22 cellular contexts compared by ENCODE assay signal in the genomic region with DNA sequence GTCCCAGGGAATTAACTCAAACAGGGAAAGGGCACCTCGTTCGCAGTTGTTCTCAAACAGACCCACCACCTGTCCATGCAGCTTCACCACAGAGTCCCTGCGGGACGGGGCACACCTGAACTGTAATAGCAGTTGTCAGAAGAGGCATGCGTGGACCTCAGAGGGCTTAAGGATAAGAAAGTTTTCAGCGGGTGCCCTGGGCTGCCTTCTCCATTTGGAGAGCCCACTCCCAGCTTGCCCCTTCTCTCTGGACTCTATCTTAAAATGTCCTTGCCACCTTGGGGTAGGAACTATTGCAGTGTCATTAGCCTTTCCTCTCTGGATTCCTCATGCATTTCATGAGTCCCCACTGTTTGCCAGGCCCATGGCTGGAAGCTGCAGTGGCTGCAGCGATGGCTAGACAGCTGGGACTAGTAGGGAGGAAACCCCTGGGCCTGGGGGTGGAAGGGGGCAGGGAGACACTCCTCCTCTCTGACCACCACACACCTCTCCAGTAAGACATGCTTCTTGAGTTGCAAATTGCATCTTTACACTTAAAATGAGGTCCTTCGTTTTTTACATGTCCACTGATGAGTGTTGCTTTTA. TPM values are rescaled to one million over a fixed set of nuclear protein-coding genes. Genes with fewer than 3 reads are reported as not detected.
DNase-seq lines count a peak whose midpoint lies in the region; TF ChIP-seq lines count a peak whose summit lies in the region.
"Had no signal": no experiment of that assay in that cellular context is flagged by ENCODE, and none has a peak within 500 bp of the region (broad histone marks: within the 10 kb centered on the region; RNA-seq: fewer than 3 reads in every experiment).

No MANE protein-coding gene starts in this region.

- H3K4me3 ChIP-seq in endodermal cell (ENCODE audit: low read length): no peak overlapping the region
- no peak overlapping the region for H3K4me3 ChIP-seq in trophoblast cell (ENCODE audit: low read depth, low read length)
- H3K4me3 ChIP-seq in brain microvascular endothelial cell (ENCODE audit: low read depth, low read length): no peak overlapping the region
- H3K4me3 ChIP-seq: GM12878, GM23248 had no signal

- no peak overlapping the region for H3K4me2 ChIP-seq in trophoblast cell (ENCODE audit: low read length)
- H3K4me2 ChIP-seq: KMS-11, SK-N-SH had no signal

- H4K91ac ChIP-seq in trophoblast cell (ENCODE audit: low read depth, low read length): peak overlapping the region; percentile 75

- H3K4me3 Mint-ChIP-seq in endodermal cell (no peak overlapping the region), MCF 10A (ENCODE audit: unreplicated experiment) (no peak overlapping the region)

- H3K79me1 ChIP-seq in trophoblast cell (ENCODE audit: low read length): peaks cover 60% of the 10 kb centered on the region

- H2BK120ac ChIP-seq in trophoblast cell (ENCODE audit: insufficient read depth, low read length, poor library complexity): peak overlapping the region; percentile 61

- no peak overlapping the region for H3K27ac ChIP-seq in endodermal cell (ENCODE audit: low read depth, low read length)
- H3K27ac ChIP-seq in trophoblast cell (ENCODE audit: low read depth, low read length): peak overlapping the region; percentile 82
- no peak overlapping the region for H3K27ac ChIP-seq in brain microvascular endothelial cell
- H3K27ac ChIP-seq: C4-2B, GM23248, KMS-11, RWPE1 had no signal

- H3K27me3 Mint-ChIP-seq in endodermal cell (ENCODE audit: insufficient read depth) (no peaks in the 10 kb centered on the region), MCF 10A (ENCODE audit: insufficient read depth, unreplicated experiment) (no peaks in the 10 kb centered on the region)

- H4K12ac ChIP-seq in trophoblast cell (ENCODE audit: low read depth, low read length): no peak overlapping the region

- H3K36me3 ChIP-seq in endodermal cell (ENCODE audit: control insufficient read depth, insufficient read depth, low read length): peaks cover 80% of the 10 kb centered on the region
- H3K36me3 ChIP-seq in trophoblast cell (ENCODE audit: control insufficient read depth in 1 of 2, insufficient read depth in 2 of 2, low read length in 2 of 2): peaks cover 23 to 25% of the 10 kb centered on the region in 2 experiments
- peaks cover 55% of the 10 kb centered on the region for H3K36me3 ChIP-seq in brain microvascular endothelial cell (replicated peaks)

- H3K4me1 Mint-ChIP-seq in endodermal cell: peaks cover 44% of the 10 kb centered on the region
- H3K4me1 Mint-ChIP-seq in MCF 10A (ENCODE audit: insufficient read depth, unreplicated experiment): peaks cover 20% of the 10 kb centered on the region

- H2AK5ac ChIP-seq in trophoblast cell (ENCODE audit: low read length): peak overlapping the region; percentile 36

- H3K9me3 ChIP-seq in endodermal cell (ENCODE audit: control insufficient read depth, low read length) (no peaks in the 10 kb centered on the region), trophoblast cell (ENCODE audit: insufficient read depth, low read depth, low read length) (no peaks in the 10 kb centered on the region)
- H3K9me3 ChIP-seq: SK-N-SH had no signal

- POLR2A ChIA-PET in MCF 10A (lab: Yijun Ruan, JAX): no interaction called here

- no peak overlapping the region for H3K9ac ChIP-seq in endodermal cell (ENCODE audit: extremely low read depth, low read length, poor library complexity, severe bottlenecking)
- no peak overlapping the region for H3K9ac ChIP-seq in trophoblast cell (ENCODE audit: low read length)
- H3K9ac ChIP-seq: GM23248, KMS-11, SK-N-SH had no signal

- H3K36me3 Mint-ChIP-seq in endodermal cell (ENCODE audit: low read depth) (peaks cover 53% of the 10 kb centered on the region), MCF 10A (ENCODE audit: insufficient read depth, unreplicated experiment) (peaks cover 50% of the 10 kb centered on the region)

- H3K9me3 Mint-ChIP-seq in endodermal cell (no peaks in the 10 kb centered on the region), MCF 10A (ENCODE audit: unreplicated experiment) (no peaks in the 10 kb centered on the region)

- H3K79me2 ChIP-seq in trophoblast cell (ENCODE audit: control insufficient read depth, insufficient read depth, low read length, poor library complexity): peaks cover 15% of the 10 kb centered on the region

- no peaks in the 10 kb centered on the region for H3K27me3 ChIP-seq in endodermal cell (ENCODE audit: control insufficient read depth, insufficient read depth, low read length, poor library complexity, severe bottlenecking)
- no peaks in the 10 kb centered on the region for H3K27me3 ChIP-seq in trophoblast cell (ENCODE audit: insufficient read depth, low read length)
- no peaks in the 10 kb centered on the region for H3K27me3 ChIP-seq in brain microvascular endothelial cell (replicated peaks)

- no peak overlapping the region for H3K23ac ChIP-seq in trophoblast cell (ENCODE audit: low read length)

- no TSS peak for BruUV-seq in MCF 10A (replicated peaks; lab: Mats Ljungman, UMichigan)

- H3K27ac Mint-ChIP-seq in endodermal cell (peak overlapping the region; percentile 97), MCF 10A (ENCODE audit: low read depth, unreplicated experiment) (no peak overlapping the region)

- no peak overlapping the region for H2AFZ ChIP-seq in trophoblast cell (ENCODE audit: insufficient read depth, low read length, poor library complexity)
- H2AFZ ChIP-seq: GM23248 had no signal

- peaks cover 30% of the 10 kb centered on the region for H3K4me1 ChIP-seq in endodermal cell (ENCODE audit: control insufficient read depth, insufficient read depth, low read length)
- H3K4me1 ChIP-seq in trophoblast cell (ENCODE audit: control insufficient read depth in 1 of 2, insufficient read depth in 2 of 2, low read length in 2 of 2): peaks cover 68 to 79% of the 10 kb centered on the region in 2 experiments

- peak overlapping the region; percentile 17 for H3K14ac ChIP-seq in trophoblast cell (ENCODE audit: low read length)

- peak; percentile 58 for DNase-seq in NCI-H82 (lab: John Stamatoyannopoulos, UW)
- DNase-seq in NCI-H82 treated with DMSO at 0.1 percent for 48 hours (lab: John Stamatoyannopoulos, UW; ENCODE audit: unreplicated experiment): no peak
- DNase-seq in NCI-H524 (lab: John Stamatoyannopoulos, UW): peak; percentile 87 to 95
- DNase-seq in endodermal cell: no peak
- no peak for DNase-seq in trophoblast cell
- no peak for DNase-seq in COR-L47 (lab: John Stamatoyannopoulos, UW)
- DNase-seq in brain microvascular endothelial cell: no peak
- no peak for DNase-seq in MCF 10A (ENCODE audit: unreplicated experiment)
- DNase-seq: AML-193; DND-41; GM23248; IMR-90; NCI-H1105; NCI-H2081; NCI-H446; NK-92 treated with Interleukin-12 subunit alpha and Interleukin-12 subunit beta, amount 100 ng/mL, for 24 hours; SHP77 treated with DMSO at 0.1 percent for 48 hours; SK-N-SH had no signal

- peak overlapping the region; percentile 27 for H4K8ac ChIP-seq in trophoblast cell (ENCODE audit: low read depth, low read length)

- intact Hi-C loops in MCF 10A (cut with micrococcal nuclease): no loop called here

- in situ Hi-C loops in brain microvascular endothelial cell (cut with HindIII; ENCODE audit: low pct_ligation_motif_present, low sequenced_read_pairs): no loop called here

- H3K4ac ChIP-seq in trophoblast cell (ENCODE audit: low read depth, low read length): peak overlapping the region; percentile 30

- H2BK5ac ChIP-seq in trophoblast cell (ENCODE audit: low read depth, low read length, poor library complexity): no peak overlapping the region

- peak overlapping the region; percentile 49 for H3K18ac ChIP-seq in trophoblast cell (ENCODE audit: low read length)

- peak overlapping the region; percentile 9 for H2BK12ac ChIP-seq in trophoblast cell (ENCODE audit: low read length)

- 94 to 97% methylated on average over 6 to 8 of the region's 8 CpGs for WGBS in endodermal cell (ENCODE audit: insufficient coverage in 1 of 2, insufficient read length in 1 of 2), 2 experiments
- no CpG with 5 or more reads among the region's 8 CpGs for WGBS in trophoblast cell (ENCODE audit: extremely low coverage, insufficient coverage, insufficient read length)

- CTCF ChIA-PET in MCF 10A (lab: Yijun Ruan, JAX): interaction anchor here (0.6 to 1.1 kb wide), 3 partner anchors 71 to 241 kb away, joined by 3 to 4 read pairs (median 3); no protein-coding TSS in a partner anchor

- no peak for TF ChIP-seq CTCF in endodermal cell (conservative IDR thresholded peaks at IDR 0.05)
- no peak for TF ChIP-seq CTCF in brain microvascular endothelial cell (IDR thresholded peaks at IDR 0.05; ENCODE audit: low read depth, low read length, missing control alignments)
- no peak for TF ChIP-seq CTCF in MCF 10A (IDR thresholded peaks at IDR 0.05; ENCODE audit: unreplicated experiment)

RNA-seq across cellular contexts. Expression of gene PDIA5, which starts 33.5 kb away (rescaled TPM):
- 10 to 100 TPM; 57.5 to 68.3 TPM for total RNA-seq in endodermal cell
- polyA plus RNA-seq in endodermal cell (2013, experiment 1 of 2): 28.6 TPM
- 31.1 TPM for polyA plus RNA-seq in endodermal cell (2013, experiment 2 of 2)
- polyA plus RNA-seq in trophoblast cell (2013): 77.0 and 78.2 TPM in 2 replicates
- total RNA-seq in MCF 10A (2022): 42.7 and 47.7 TPM in 2 replicates

Comparison
In these comparisons a context has a peak if more than half of its experiments do, and no peak if none do; other contexts are left out.
1. DNase-seq: peak in NCI-H82 (single experiment) and NCI-H524 (2 of 2); none in NCI-H82 treated with DMSO at 0.1 percent for 48 hours (single experiment), endodermal cell (single experiment), trophoblast cell (0 of 2), COR-L47 (single experiment), brain microvascular endothelial cell (single experiment) and MCF 10A (single experiment).